Comparison of ENCODE assay signal across 17 cellular contexts in the genomic region with DNA sequence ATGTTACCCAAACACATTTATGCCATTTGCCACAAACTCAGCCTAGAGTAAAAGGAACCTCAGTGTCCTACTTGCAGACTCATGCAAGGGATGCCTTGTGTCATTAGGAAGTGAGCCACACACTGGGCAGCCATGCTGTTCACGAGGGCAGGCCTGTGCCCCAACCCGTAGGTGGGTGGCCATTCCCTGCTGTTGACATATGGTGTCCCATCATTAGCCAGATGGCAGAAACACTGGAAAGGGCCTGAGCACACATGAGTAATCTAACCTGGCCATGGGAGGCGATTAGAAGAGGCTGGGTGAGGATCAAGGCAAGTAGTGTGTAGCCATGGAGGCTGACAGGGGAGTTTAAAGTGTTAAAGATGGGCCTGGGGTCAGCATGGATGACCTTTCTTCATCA. TPM values are rescaled to one million over a fixed set of nuclear protein-coding genes. Genes with fewer than 3 reads are reported as not detected.
DNase-seq lines count a peak whose midpoint lies in the region; TF ChIP-seq lines count a peak whose summit lies in the region.
"Had no signal": no experiment of that assay in that cellular context is flagged by ENCODE, and none has a peak within 500 bp of the region (broad histone marks: within the 10 kb centered on the region; RNA-seq: fewer than 3 reads in every experiment).

No MANE protein-coding gene starts in this region.

- H3K4me1 Mint-ChIP-seq in H9: no peaks in the 10 kb centered on the region
- peaks cover 43% of the 10 kb centered on the region for H3K4me1 Mint-ChIP-seq in glutamatergic neuron (ENCODE audit: low read depth, unreplicated experiment)
- no peaks in the 10 kb centered on the region for H3K4me1 Mint-ChIP-seq in activated CD4-positive, alpha-beta memory T cell treated with anti-CD3 and anti-CD28 coated beads for 36 hours (ENCODE audit: low read depth)

- H2AK5ac ChIP-seq in H9 (ENCODE audit: insufficient read length, low read length): no peak overlapping the region

- H3K27ac ChIP-seq in H9 (ENCODE audit: insufficient read length, low read depth, low read length): no peak overlapping the region
- H3K27ac ChIP-seq: HL-60, PC-9, RWPE1 had no signal

- H2BK12ac ChIP-seq in H9 (ENCODE audit: insufficient read length, low read depth, low read length): no peak overlapping the region

- H3K4ac ChIP-seq in H9 (ENCODE audit: low read depth, low read length): no peak overlapping the region

- no peak overlapping the region for H3K9ac ChIP-seq in H9 (ENCODE audit: extremely low read depth, insufficient read length, low read length)
- H3K9ac ChIP-seq: KMS-11 had no signal

- no peak overlapping the region for H2BK5ac ChIP-seq in H9 (ENCODE audit: insufficient read length, low read length)

- no CpG with 5 or more reads among the region's 3 CpGs for WGBS in H9 (ENCODE audit: extremely low coverage, insufficient read length, low lambda C conversion rate)

- POLR2A ChIA-PET in activated CD4-positive, alpha-beta memory T cell treated with anti-CD3 and anti-CD28 coated beads for 36 hours (lab: Charles Lee): no interaction called here

- no peaks in the 10 kb centered on the region for H3K79me1 ChIP-seq in H9 (ENCODE audit: insufficient read depth, low read depth, low read length, poor library complexity, severe bottlenecking)

- H3K36me3 Mint-ChIP-seq in H9 (ENCODE audit: insufficient read depth in 1 of 3, low read depth in 3 of 3): no peaks in the 10 kb centered on the region
- H3K36me3 Mint-ChIP-seq in glutamatergic neuron (ENCODE audit: unreplicated experiment): no peaks in the 10 kb centered on the region
- no peaks in the 10 kb centered on the region for H3K36me3 Mint-ChIP-seq in activated CD4-positive, alpha-beta memory T cell treated with anti-CD3 and anti-CD28 coated beads for 36 hours
- H3K36me3 Mint-ChIP-seq: CD14-positive monocyte, T-cell had no signal

- no peaks in the 10 kb centered on the region for H3K9me3 ChIP-seq in H9 (ENCODE audit: control insufficient read depth, low read depth, low read length)

- H3T11ph ChIP-seq in H9 (ENCODE audit: low read length): no peak overlapping the region

- H3K9me3 Mint-ChIP-seq in H9 (no peaks in the 10 kb centered on the region), glutamatergic neuron (ENCODE audit: unreplicated experiment) (peaks cover 8% of the 10 kb centered on the region)
- H3K9me3 Mint-ChIP-seq in activated CD4-positive, alpha-beta memory T cell treated with anti-CD3 and anti-CD28 coated beads for 36 hours: no peaks in the 10 kb centered on the region
- H3K9me3 Mint-ChIP-seq: T-cell had no signal

- H2BK15ac ChIP-seq in H9 (ENCODE audit: low read depth, low read length): no peak overlapping the region

- H3K27me3 Mint-ChIP-seq in H9 (ENCODE audit: low read depth) (peaks cover 2% of the 10 kb centered on the region; the same call in 1 of the 2 replicates), glutamatergic neuron (ENCODE audit: unreplicated experiment) (peaks cover 5% of the 10 kb centered on the region)
- peaks cover 3% of the 10 kb centered on the region for H3K27me3 Mint-ChIP-seq in activated CD4-positive, alpha-beta memory T cell treated with anti-CD3 and anti-CD28 coated beads for 36 hours
- H3K27me3 Mint-ChIP-seq: T-cell had no signal

- peak overlapping the region in 1 of 3 experiments; percentile 29; a peak in 1 of 7 replicates for H3K27ac Mint-ChIP-seq in H9
- H3K27ac Mint-ChIP-seq in glutamatergic neuron (ENCODE audit: unreplicated experiment): peak overlapping the region; percentile 96
- H3K27ac Mint-ChIP-seq in activated CD4-positive, alpha-beta memory T cell treated with anti-CD3 and anti-CD28 coated beads for 36 hours: no peak overlapping the region
- H3K27ac Mint-ChIP-seq: T-cell had no signal

- H4K8ac ChIP-seq in H9 (replicated peaks; ENCODE audit: insufficient read length, low read depth, low read length): no peak overlapping the region

- no peak overlapping the region for H3K14ac ChIP-seq in H9 (ENCODE audit: insufficient read depth, low read length)

- no peaks in the 10 kb centered on the region for H3K79me2 ChIP-seq in H9 (ENCODE audit: insufficient read depth, low read length)

- no peak overlapping the region for H4K5ac ChIP-seq in H9 (ENCODE audit: insufficient read length, low read depth, low read length)

- no peaks in the 10 kb centered on the region for H3K4me1 ChIP-seq in H9 (ENCODE audit: insufficient read depth, low read length)

- peak; percentile 98 for DNase-seq in G401 (ENCODE audit: low spot score)
- no peak for DNase-seq in H9
- peak; percentile 94 for DNase-seq in NCI-H82 (lab: John Stamatoyannopoulos, UW)
- DNase-seq in glutamatergic neuron: peak; percentile 48
- no peak for DNase-seq in AG08395 (ENCODE audit: low spot score)
- DNase-seq in activated CD4-positive, alpha-beta memory T cell treated with anti-CD3 and anti-CD28 coated beads for 36 hours: no peak
- DNase-seq in activated naive CD4-positive, alpha-beta T cell treated with anti-CD3 and anti-CD28 coated beads, Interleukin-2, amount 50 U/mL, for 16 hours: no peak
- DNase-seq: MV-4-11, NCI-H2029, NCI-H774, PC-9, SIG-M5, T-cell had no signal

- H4K20me1 ChIP-seq in H9 (ENCODE audit: control insufficient read depth, insufficient read depth, insufficient read length): no peaks in the 10 kb centered on the region

- peak overlapping the region; percentile 9 for H3K23ac ChIP-seq in H9 (ENCODE audit: insufficient read length, low read depth, low read length)

- CTCF ChIA-PET in activated CD4-positive, alpha-beta memory T cell treated with anti-CD3 and anti-CD28 coated beads for 36 hours (lab: Charles Lee): interaction anchor here (3.8 kb wide), 1 partner anchor 9 kb away, joined by 12 read pairs; no protein-coding TSS in a partner anchor

- in situ Hi-C loops in G401 (cut with HindIII; ENCODE audit: low sequenced_read_pairs): no loop called here

- no peak overlapping the region for H2BK120ac ChIP-seq in H9 (ENCODE audit: low read depth, low read length, poor library complexity, severe bottlenecking)

- intact Hi-C loops in activated CD4-positive, alpha-beta memory T cell treated with anti-CD3 and anti-CD28 coated beads for 36 hours (cut with micrococcal nuclease): no loop called here

- no peaks in the 10 kb centered on the region for H3K23me2 ChIP-seq in H9 (ENCODE audit: insufficient read length, low read depth, low read length, poor library complexity, severe bottlenecking)

- H3K18ac ChIP-seq in H9 (ENCODE audit: insufficient read length, low read depth, low read length): no peak overlapping the region

- H3K27me3 ChIP-seq in H9 (ENCODE audit: insufficient read depth, low read length): no peaks in the 10 kb centered on the region

- TF ChIP-seq CTCF in H9 (conservative IDR thresholded peaks at IDR 0.05) (no peak), glutamatergic neuron (IDR thresholded peaks at IDR 0.05; ENCODE audit: partially characterized antibody, unreplicated experiment) (no peak)

- no peak overlapping the region for H3K4me2 ChIP-seq in H9 (ENCODE audit: insufficient read depth, insufficient read length, low read length)
- H3K4me2 ChIP-seq: PC-9 had no signal

- H2BK20ac ChIP-seq in H9 (ENCODE audit: low read depth, low read length, poor library complexity, severe bottlenecking): no peak overlapping the region

- no peak overlapping the region for H4K91ac ChIP-seq in H9 (ENCODE audit: insufficient read length, low read depth, low read length)

- H3K4me3 Mint-ChIP-seq in H9: no peak overlapping the region
- no peak overlapping the region for H3K4me3 Mint-ChIP-seq in glutamatergic neuron (ENCODE audit: unreplicated experiment)
- H3K4me3 Mint-ChIP-seq in activated CD4-positive, alpha-beta memory T cell treated with anti-CD3 and anti-CD28 coated beads for 36 hours: no peak overlapping the region
- H3K4me3 Mint-ChIP-seq: CD14-positive monocyte, T-cell had no signal

- H2AFZ ChIP-seq in H9 (ENCODE audit: low read length): no peak overlapping the region
- H2AFZ ChIP-seq: PC-9 had no signal

- no peak overlapping the region for H3K56ac ChIP-seq in H9 (ENCODE audit: insufficient read length, low read depth, low read length)

RNA-seq across cellular contexts. Expression of a gene that starts 9.7 kb away (rescaled TPM):
- total RNA-seq in G401 (2014; rRNA removed; shearing (Covaris generic)): 0.12 and 0.85 TPM in 2 replicates
- total RNA-seq in H9 (2021) (8.0 and 8.5 TPM in 2 replicates), glutamatergic neuron (ENCODE audit: unreplicated experiment) (40.6 TPM)
- 10 to 100 TPM; 16.9 to 17.9 TPM for total RNA-seq in activated CD4-positive, alpha-beta memory T cell treated with anti-CD3 and anti-CD28 coated beads for 36 hours

Comparison
In these comparisons a context has a peak if more than half of its experiments do, and no peak if none do; other contexts are left out.
1. DNase-seq: peak in G401 (single experiment), NCI-H82 (single experiment) and glutamatergic neuron (single experiment); none in H9 (single experiment), AG08395 (single experiment), activated CD4-positive, alpha-beta memory T cell treated with anti-CD3 and anti-CD28 coated beads for 36 hours (single experiment) and activated naive CD4-positive, alpha-beta T cell treated with anti-CD3 and anti-CD28 coated beads, Interleukin-2, amount 50 U/mL, for 16 hours (single experiment).